In genomic region chr6:150134280-150134920, GRCh38 we compare ENCODE assay signal across 25 cellular contexts. TPM values are rescaled to one million over a fixed set of nuclear protein-coding genes. Genes with fewer than 3 reads are reported as not detected.
A peak's percentile ranks its signal among the peaks of the same experiment; 100 is the strongest.
DNase-seq lines count a peak whose midpoint lies in the region; ATAC-seq and TF ChIP-seq lines count a peak whose summit lies in the region.
"Had no signal": no experiment of that assay in that cellular context is flagged by ENCODE, and none has a peak within 500 bp of the region (broad histone marks: within the 10 kb centered on the region; RNA-seq: fewer than 3 reads in every experiment).

No MANE protein-coding gene starts in this region.

- no peak overlapping the region for H3K9ac ChIP-seq in subcutaneous abdominal adipose tissue (ENCODE audit: low read length in 5 of 5)
- H3K9ac ChIP-seq: GM23248 had no signal

- H3K4me1 ChIP-seq in subcutaneous abdominal adipose tissue (ENCODE audit: control insufficient read depth in 5 of 5, insufficient read depth in 5 of 5, low read length in 5 of 5) (peaks cover 0 to 12% (median 9%) of the 10 kb centered on the region in 5 donors), right lobe of liver (no peaks in the 10 kb centered on the region)
- H3K4me1 ChIP-seq: body of pancreas had no signal

- 67% methylated on average over 5 of the region's 7 CpGs for WGBS in right lobe of liver (ENCODE audit: insufficient coverage, low coverage, low lambda C conversion rate, missing lambda C conversion rate)

- DNase-seq in NCI-H1092 treated with DMSO at 0.1 percent for 48 hours (lab: John Stamatoyannopoulos, UW) (peak; percentile 15), NCI-H1092 (lab: John Stamatoyannopoulos, UW) (no peak), NCI-H69 (lab: John Stamatoyannopoulos, UW) (peak; percentile 97), SIG-M5 (lab: John Stamatoyannopoulos, UW) (no peak), right lobe of liver (no peak), 8988T (no peak)
- DNase-seq: activated CD4-positive, alpha-beta T cell treated with anti-CD3 and anti-CD28 coated beads, Interleukin-2, amount 10 ng/mL, durations not matched to agents 7 days and 5 days; activated T-cell treated with anti-CD3 and anti-CD28 coated beads, Interleukin-2, amount 50 U/mL, for 4 hours; body of pancreas; CD4-positive, alpha-beta T cell; effector CD8-positive, alpha-beta T cell; GM23248; head of caudate nucleus; NCI-H2029 treated with DMSO at 0.1 percent for 48 hours; NCI-H510A treated with DMSO at 0.1 percent for 48 hours; NK-92 treated with Interleukin-12 subunit alpha and Interleukin-12 subunit beta, amount 100 ng/mL, for 24 hours; PC-9; Right ventricle myocardium superior; stimulated activated naive CD4-positive, alpha-beta T cell had no signal

- ATAC-seq in esophagus mucosa (peak; percentile 80), right lobe of liver (no peak)
- ATAC-seq: activated T-cell treated with anti-CD3 and anti-CD28 coated beads, Interleukin-2, amount 50 U/mL, for 4 hours; body of pancreas had no signal

- H3K36me3 ChIP-seq in subcutaneous abdominal adipose tissue (ENCODE audit: control insufficient read depth in 5 of 5, insufficient read depth in 5 of 5, low read length in 5 of 5) (no peaks in the 10 kb centered on the region), right lobe of liver (no peaks in the 10 kb centered on the region)
- H3K36me3 ChIP-seq: thoracic aorta had no signal

- intact Hi-C loops in right lobe of liver (cut with DNase I), result no loop called here

- no peak for TF ChIP-seq CTCF in right lobe of liver (IDR thresholded peaks at IDR 0.05)

- peaks cover 0 to 7% (median 4%) of the 10 kb centered on the region in 5 donors for H3K27me3 ChIP-seq in subcutaneous abdominal adipose tissue (ENCODE audit: control insufficient read depth in 5 of 5, insufficient read depth in 4 of 5, low read length in 5 of 5)
- no peaks in the 10 kb centered on the region for H3K27me3 ChIP-seq in right lobe of liver
- H3K27me3 ChIP-seq: body of pancreas had no signal

- H3K4me3 ChIP-seq in subcutaneous abdominal adipose tissue (ENCODE audit: low read depth in 1 of 5, low read length in 5 of 5), result no peak overlapping the region
- H3K4me3 ChIP-seq in right lobe of liver, result no peak overlapping the region
- H3K4me3 ChIP-seq: body of pancreas, GM23248, PC-9, thoracic aorta had no signal

- peak overlapping the region; percentile 21 for H3K27ac ChIP-seq in subcutaneous abdominal adipose tissue (ENCODE audit: low read depth, low read length)
- no peak overlapping the region for H3K27ac ChIP-seq in right lobe of liver
- H3K27ac ChIP-seq: 22Rv1, body of pancreas, GM23248, PC-9, thoracic aorta, VCaP had no signal

- TF ChIP-seq POLR2A in right lobe of liver (IDR thresholded peaks at IDR 0.05), result no peak

- H3K9me3 ChIP-seq in subcutaneous abdominal adipose tissue (ENCODE audit: control insufficient read depth in 5 of 5, low read length in 5 of 5), result peaks cover 0 to 9% (median 0%) of the 10 kb centered on the region in 5 donors
- no peaks in the 10 kb centered on the region for H3K9me3 ChIP-seq in right lobe of liver
- H3K9me3 ChIP-seq: body of pancreas, thoracic aorta had no signal

RNA-seq across cellular contexts. Expression of gene PPP1R14C, which starts 8.4 kb away (rescaled TPM):
- total RNA-seq in esophagus mucosa, result 36.0 TPM
- total RNA-seq in right lobe of liver, result not detected
- total RNA-seq: activated CD4-positive, alpha-beta T cell treated with anti-CD3 and anti-CD28 coated beads, Interleukin-2, amount 10 ng/mL, durations not matched to agents 7 days and 5 days; CD4-positive, alpha-beta T cell; LHCN-M2 had no signal

Comparison
In these comparisons a context has a peak if more than half of its experiments do, and no peak if none do; other contexts are left out.
1. DNase-seq: peak in NCI-H1092 treated with DMSO at 0.1 percent for 48 hours (single experiment) and NCI-H69 (single experiment); none in NCI-H1092 (single experiment), SIG-M5 (single experiment), right lobe of liver (0 of 3) and 8988T (single experiment).
2. RNA of gene PPP1R14C, which starts 8.4 kb away (total RNA-seq): 36.0 TPM in esophagus mucosa (single experiment); not detected in right lobe of liver; every median in the first group is over 10 times any median in the second.